ENCODE assay signal across 20 cellular contexts in genomic region chr3:69179740-69180372, GRCh38. TPM values are rescaled to one million over a fixed set of nuclear protein-coding genes. Genes with fewer than 3 reads are reported as not detected.
DNase-seq lines count a peak whose midpoint lies in the region; ATAC-seq, FAIRE-seq and TF ChIP-seq lines count a peak whose summit lies in the region.
"Had no signal": no experiment of that assay in that cellular context is flagged by ENCODE, and none has a peak within 500 bp of the region (broad histone marks: within the 10 kb centered on the region; RNA-seq: fewer than 3 reads in every experiment).

No MANE protein-coding gene starts in this region.

- no peaks in the 10 kb centered on the region for H3K27me3 Mint-ChIP-seq in activated CD4-positive, alpha-beta T cell treated with anti-CD3 and anti-CD28 coated beads, Interleukin-2, amount 10 ng/mL, durations not matched to agents 7 days and 5 days
- H3K27me3 Mint-ChIP-seq: activated naive CD8-positive, alpha-beta T cell had no signal

- CTCF ChIA-PET in PC-3 (lab: Charles Lee) = no interaction called here
- CTCF ChIA-PET in activated CD4-positive, alpha-beta T cell treated with anti-CD3 and anti-CD28 coated beads, Interleukin-2, amount 10 ng/mL, durations not matched to agents 7 days and 5 days (lab: Charles Lee) = interaction anchor here (1.0 to 1.8 kb wide), 4 partner anchors 15 to 128 kb away, joined by 3 to 7 read pairs (median 4); partner anchors contain the start of gene TMF1

- H4K20me1 ChIP-seq in PC-3 (ENCODE audit: low read length) = no peaks in the 10 kb centered on the region
- H4K20me1 ChIP-seq in keratinocyte (ENCODE audit: control insufficient read depth, extremely low read depth, insufficient read depth, low read length) = peaks cover 4% of the 10 kb centered on the region

- peaks cover 9% of the 10 kb centered on the region for H3K4me1 Mint-ChIP-seq in activated CD4-positive, alpha-beta T cell treated with anti-CD3 and anti-CD28 coated beads, Interleukin-2, amount 10 ng/mL, durations not matched to agents 7 days and 5 days
- H3K4me1 Mint-ChIP-seq: memory B cell had no signal

- no peaks in the 10 kb centered on the region for H3K9me3 ChIP-seq in PC-3 (ENCODE audit: low read length)
- H3K9me3 ChIP-seq in breast epithelium = no peaks in the 10 kb centered on the region
- no peaks in the 10 kb centered on the region for H3K9me3 ChIP-seq in keratinocyte (ENCODE audit: control insufficient read depth, low read depth, low read length)
- no peaks in the 10 kb centered on the region for H3K9me3 ChIP-seq in small intestine (ENCODE audit: control insufficient read depth, low read depth)
- no peaks in the 10 kb centered on the region for H3K9me3 ChIP-seq in testis
- H3K9me3 ChIP-seq: right atrium auricular region, SJCRH30 had no signal

- peaks cover 39% of the 10 kb centered on the region for H3K4me1 ChIP-seq in PC-3 (ENCODE audit: insufficient read depth, low read length)
- peaks cover 0 to 13% of the 10 kb centered on the region in 2 donors for H3K4me1 ChIP-seq in breast epithelium
- peaks cover 26% of the 10 kb centered on the region for H3K4me1 ChIP-seq in keratinocyte (ENCODE audit: control insufficient read depth, extremely low read depth, insufficient read depth, low read length)
- peaks cover 6 to 10% of the 10 kb centered on the region in 2 donors for H3K4me1 ChIP-seq in small intestine (ENCODE audit: control insufficient read depth in 2 of 2, insufficient read depth in 1 of 2, low read depth in 1 of 2, low read length in 1 of 2)
- no peaks in the 10 kb centered on the region for H3K4me1 ChIP-seq in testis

- H3K9ac ChIP-seq in PC-3 (ENCODE audit: low read length) (no peak overlapping the region), keratinocyte (ENCODE audit: control insufficient read depth, extremely low read depth, insufficient read depth, low read length) (peak overlapping the region; percentile 37)

- no TSS peak for BruUV-seq in PC-3 (replicated peaks; lab: Mats Ljungman, UMichigan)

- no peak overlapping the region for H3K27ac Mint-ChIP-seq in activated CD4-positive, alpha-beta T cell treated with anti-CD3 and anti-CD28 coated beads, Interleukin-2, amount 10 ng/mL, durations not matched to agents 7 days and 5 days
- H3K27ac Mint-ChIP-seq: activated naive CD8-positive, alpha-beta T cell; memory B cell had no signal

- H3K4me2 ChIP-seq in PC-3 (ENCODE audit: low read length) (peak overlapping the region; percentile 56; the same call in 1 of the 2 replicates), keratinocyte (ENCODE audit: control insufficient read depth, extremely low read depth, insufficient read depth, low read depth, low read length) (no peak overlapping the region)

- intact Hi-C loops in PC-3 (cut with micrococcal nuclease) = loop anchor here (2.0 kb wide), 1 partner anchor 63 kb away; no protein-coding TSS in a partner anchor
- intact Hi-C loops in breast epithelium (cut with DNase I; ENCODE audit: low total_unique reads) = no loop called here
- intact Hi-C loops in testis (cut with DNase I; ENCODE audit: low total_unique reads) = no loop called here

- H3K79me2 ChIP-seq in PC-3 (ENCODE audit: low read length) (no peaks in the 10 kb centered on the region), keratinocyte (ENCODE audit: control insufficient read depth, insufficient read depth, low read length) (peaks cover 14% of the 10 kb centered on the region)

- 21 to 63% (median 49%) methylated on average over 4 of the region's 4 CpGs for WGBS in small intestine, 3 donors
- WGBS in testis, 2 donors = 83 to 84% methylated on average over 4 of the region's 4 CpGs

- DNase-seq in PC-3 = no peak
- no peak for DNase-seq in breast epithelium (ENCODE audit: low spot score in 2 of 2)
- DNase-seq in keratinocyte (ENCODE audit: low read depth, low spot score) = no peak
- DNase-seq in small intestine = peak; percentile 57
- no peak for DNase-seq in DMS53 (lab: John Stamatoyannopoulos, UW)
- DNase-seq in activated CD4-positive, alpha-beta T cell treated with anti-CD3 and anti-CD28 coated beads, Interleukin-2, amount 10 ng/mL, durations not matched to agents 7 days and 5 days = no peak
- no peak for DNase-seq in testis
- DNase-seq: activated CD4-positive, alpha-beta T cell treated with anti-CD3 and anti-CD28 coated beads for 4 hours; activated T-cell treated with anti-CD3 and anti-CD28 coated beads for 4 hours; AML-193; HCEC 1CT; NCI-H1694 treated with DMSO at 0.1 percent for 48 hours; SJCRH30 had no signal

- ATAC-seq in PC-3 (no peak; the same call in 1 of the 2 replicates), HG03469 (IDR thresholded peaks at IDR 0.05; ENCODE audit: unreplicated experiment) (no peak)

- H3K9me3 Mint-ChIP-seq in activated CD4-positive, alpha-beta T cell treated with anti-CD3 and anti-CD28 coated beads, Interleukin-2, amount 10 ng/mL, durations not matched to agents 7 days and 5 days = no peaks in the 10 kb centered on the region
- H3K9me3 Mint-ChIP-seq: memory B cell had no signal

- dilution Hi-C loops in keratinocyte (cut with MboI; ENCODE audit: extremely low pct_ligation_motif_present, low sequenced_read_pairs) = no loop called here

- peaks cover 3% of the 10 kb centered on the region for H3K9me1 ChIP-seq in keratinocyte (ENCODE audit: control insufficient read depth, extremely low read depth, insufficient read depth, low read length)

- H2AFZ ChIP-seq in PC-3 (ENCODE audit: low read length) (no peak overlapping the region), keratinocyte (ENCODE audit: control insufficient read depth, low read length) (no peak overlapping the region)

- no peaks in the 10 kb centered on the region for H3K9me2 ChIP-seq in PC-3 (replicated peaks; ENCODE audit: low read length)

- H3F3A ChIP-seq in PC-3 (ENCODE audit: low read length, unreplicated experiment) = peaks cover 2% of the 10 kb centered on the region

- TF ChIP-seq POLR2A in breast epithelium (IDR thresholded peaks at IDR 0.05) (no peak), testis (IDR thresholded peaks at IDR 0.05) (no peak)

- H3K36me3 ChIP-seq in PC-3 (ENCODE audit: low read depth, low read length) (no peaks in the 10 kb centered on the region; the same call in 1 of the 2 replicates), breast epithelium (peaks cover 9% of the 10 kb centered on the region), keratinocyte (ENCODE audit: control insufficient read depth in 2 of 2, extremely low read depth in 1 of 2, insufficient read depth in 2 of 2, low read length in 2 of 2) (peaks cover 23 to 49% of the 10 kb centered on the region in 2 experiments), small intestine (ENCODE audit: control insufficient read depth in 2 of 2, insufficient read depth in 2 of 2, low read length in 2 of 2) (peaks cover 6 to 8% of the 10 kb centered on the region in 2 donors), testis (ENCODE audit: low read depth, missing control alignments) (no peaks in the 10 kb centered on the region)
- H3K36me3 ChIP-seq: SJCRH30 had no signal

- no peak for TF ChIP-seq CTCF in PC-3 (conservative IDR thresholded peaks at IDR 0.05; ENCODE audit: low read depth, low read length)
- no peak for TF ChIP-seq CTCF in breast epithelium (IDR thresholded peaks at IDR 0.05)
- no peak for TF ChIP-seq CTCF in keratinocyte (optimal IDR thresholded peaks at IDR 0.05 in 1 of 3, IDR thresholded peaks at IDR 0.05 in 1 of 3, conservative IDR thresholded peaks at IDR 0.05 in 1 of 3; ENCODE audit: extremely low read depth in 1 of 3, insufficient read depth in 2 of 3, low read length in 3 of 3)
- no peak for TF ChIP-seq CTCF in testis (IDR thresholded peaks at IDR 0.05)

- peaks cover 30% of the 10 kb centered on the region for H3K36me3 Mint-ChIP-seq in activated CD4-positive, alpha-beta T cell treated with anti-CD3 and anti-CD28 coated beads, Interleukin-2, amount 10 ng/mL, durations not matched to agents 7 days and 5 days (ENCODE audit: low read depth)
- H3K36me3 Mint-ChIP-seq: memory B cell had no signal

- POLR2A ChIA-PET in PC-3 (lab: Charles Lee; ENCODE audit: unreplicated experiment) = no interaction called here
- POLR2A ChIA-PET in activated CD4-positive, alpha-beta T cell treated with anti-CD3 and anti-CD28 coated beads, Interleukin-2, amount 10 ng/mL, durations not matched to agents 7 days and 5 days (lab: Charles Lee) = no interaction called here

- H3K4me3 Mint-ChIP-seq in activated CD4-positive, alpha-beta T cell treated with anti-CD3 and anti-CD28 coated beads, Interleukin-2, amount 10 ng/mL, durations not matched to agents 7 days and 5 days = no peak overlapping the region
- H3K4me3 Mint-ChIP-seq: activated naive CD8-positive, alpha-beta T cell; memory B cell had no signal

- H3K4me3 ChIP-seq in PC-3 (ENCODE audit: low read length) (no peak overlapping the region), breast epithelium (no peak overlapping the region), keratinocyte (ENCODE audit: control insufficient read depth in 2 of 3, extremely low read depth in 1 of 3, insufficient read depth in 2 of 3, low read depth in 1 of 3, low read length in 3 of 3) (no peak overlapping the region), small intestine (ENCODE audit: low read depth in 1 of 2, low read length in 2 of 2) (no peak overlapping the region), testis (no peak overlapping the region)
- H3K4me3 ChIP-seq: right atrium auricular region, SJCRH30 had no signal

- H3K27me3 ChIP-seq in PC-3 (ENCODE audit: low read length) (no peaks in the 10 kb centered on the region), breast epithelium (no peaks in the 10 kb centered on the region), keratinocyte (ENCODE audit: control insufficient read depth, extremely low read depth, insufficient read depth, low read length) (no peaks in the 10 kb centered on the region), small intestine (ENCODE audit: control insufficient read depth in 2 of 2, insufficient read depth in 2 of 2, low read length in 2 of 2) (no peaks in the 10 kb centered on the region), testis (no peaks in the 10 kb centered on the region)
- H3K27me3 ChIP-seq: right atrium auricular region, SJCRH30 had no signal

- H3K27ac ChIP-seq in PC-3 (ENCODE audit: low read length) (peak overlapping the region; percentile 88), breast epithelium (peak overlapping the region; percentile 16 to 68), keratinocyte (ENCODE audit: control insufficient read depth, insufficient read depth, low read length) (peak overlapping the region; percentile 98), small intestine (ENCODE audit: low read depth in 1 of 2, low read length in 1 of 2) (peak overlapping the region; percentile 73 to 91), testis (no peak overlapping the region)
- H3K27ac ChIP-seq: right atrium auricular region, SJCRH30 had no signal

- FAIRE-seq in keratinocyte (lab: Jason Lieb, UNC) = no peak
- no peak for FAIRE-seq in small intestine (lab: Jason Lieb, UNC)
- FAIRE-seq: frontal cortex, HTR-8/SVneo had no signal

RNA-seq across cellular contexts. Expression of gene LMOD3, which starts 57.5 kb away (rescaled TPM):
- total RNA-seq in PC-3 (2014; rRNA removed) (not detected in 2 replicates), breast epithelium (not detected), testis (not detected)
- polyA plus RNA-seq in keratinocyte (not detected in 3 replicates), small intestine (under 1 TPM in 2 of 3 donors, not detected in 1; 0.09 to 0.27 TPM), testis (ENCODE audit: insufficient read depth, low read depth, low replicate concordance) (0.55 TPM)
- not detected for polyA plus RNA-seq in keratinocyte (2011; ENCODE audit: low read depth)
- polyA plus RNA-seq in keratinocyte (2011; cell fraction: cytosol; rRNA removed) = not detected in 2 replicates
- 0.05 TPM in 1 of 2 replicates, not detected in the other for polyA plus RNA-seq in keratinocyte (2011; cell fraction: nucleus; rRNA removed)
- polyA plus RNA-seq in keratinocyte (2012; ENCODE audit: low replicate concordance) = 0.06 TPM in 1 of 2 replicates, not detected in the other
- polyA minus RNA-seq in keratinocyte = not detected in 3 replicates
- not detected for polyA minus RNA-seq in keratinocyte (2011; cell fraction: cytosol; rRNA and poly(A)+ RNA removed)
- not detected in 2 replicates for polyA minus RNA-seq in keratinocyte (2011; cell fraction: nucleus; rRNA and poly(A)+ RNA removed)
- total RNA-seq in activated CD4-positive, alpha-beta T cell treated with anti-CD3 and anti-CD28 coated beads, Interleukin-2, amount 10 ng/mL, durations not matched to agents 7 days and 5 days = not detected
- total RNA-seq: subcutaneous adipose tissue had no signal

Comparison
In these comparisons a context has a peak if more than half of its experiments do, and no peak if none do; other contexts are left out.
1. H3K27ac ChIP-seq: peak in PC-3 (single experiment), breast epithelium (2 of 2), keratinocyte (single experiment) and small intestine (2 of 2); none in testis (0 of 2).